In genomic region chr12:113547157-113547556, GRCh38 we compare ENCODE assay signal across 23 cellular contexts.
"Had no signal": no experiment of that assay in that cellular context is flagged by ENCODE, and none has a peak within 500 bp of the region (broad histone marks: within the 10 kb centered on the region; RNA-seq: fewer than 3 reads in every experiment).

No MANE protein-coding gene starts in this region.

- H3K9ac ChIP-seq: SK-N-SH had no signal

- H3K4me2 ChIP-seq: SK-N-SH had no signal

- ATAC-seq: Panc1, PC-3 had no signal

- H3K27me3 ChIP-seq: MG63 had no signal

- H3K27ac ChIP-seq: HL-60, RWPE1 had no signal

- H3K36me3 ChIP-seq: MG63 had no signal

- DNase-seq: Karpas-422, KG1, MG63, NCI-H1092, NCI-H1105 treated with DMSO at 0.1 percent for 48 hours, NCI-H1436, NCI-H187, NCI-H2029, NCI-H2081 treated with DMSO at 0.1 percent for 48 hours, NCI-H2171, NCI-H226, NCI-H446, NCI-H510A, NCI-H524 treated with DMSO at 0.1 percent for 48 hours, NCI-H69, NCI-H774, PC-3, SHP77, SK-N-SH had no signal

- H3K4me3 ChIP-seq: MG63 had no signal

- H3K9me3 ChIP-seq: MG63, SK-N-SH had no signal

- FAIRE-seq: HTR-8/SVneo had no signal
